In the genomic region with DNA sequence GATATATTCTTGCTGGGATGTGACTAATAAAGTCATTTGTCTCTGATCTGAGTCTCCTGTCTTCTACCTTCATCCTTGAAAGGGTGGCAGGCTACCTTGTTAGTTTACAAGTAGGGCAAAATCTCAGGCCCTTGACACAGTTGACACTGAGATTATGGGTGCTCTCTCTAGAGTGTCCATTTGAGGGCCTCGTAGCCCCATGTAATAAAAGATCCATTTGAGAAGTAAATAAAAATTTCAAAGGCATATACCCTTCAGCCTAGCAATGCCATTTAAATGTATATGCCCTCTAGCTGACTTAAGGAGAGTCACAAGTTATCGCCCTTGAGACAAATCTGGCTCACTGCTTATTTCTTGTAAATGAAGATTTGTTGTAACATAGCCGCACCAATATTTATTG, we compare ENCODE assay signal across 11 cellular contexts.
DNase-seq lines count a peak whose midpoint lies in the region; ATAC-seq, FAIRE-seq and TF ChIP-seq lines count a peak whose summit lies in the region.
"Had no signal": no experiment of that assay in that cellular context is flagged by ENCODE, and none has a peak within 500 bp of the region (broad histone marks: within the 10 kb centered on the region; RNA-seq: fewer than 3 reads in every experiment).

No MANE protein-coding gene starts in this region.

- CTCF ChIA-PET in A549 (lab: Yijun Ruan, JAX), result interaction anchor here (1.2 to 2.1 kb wide), 4 partner anchors 121 to 510 kb away, joined by 3 to 7 read pairs (median 3); no protein-coding TSS in a partner anchor

- H3K36me3 ChIP-seq in GM06990 (ENCODE audit: control insufficient read depth, insufficient read depth, low read length), result no peaks in the 10 kb centered on the region
- H3K36me3 ChIP-seq: esophagus squamous epithelium had no signal

- H3K27me3 Mint-ChIP-seq in endothelial cell (ENCODE audit: unreplicated experiment), result no peaks in the 10 kb centered on the region
- H3K27me3 Mint-ChIP-seq: activated naive CD8-positive, alpha-beta T cell treated with anti-CD3 and anti-CD28 coated beads, Interleukin-2, amount 10 ng/mL, durations not matched to agents 7 days and 5 days; naive thymus-derived CD8-positive, alpha-beta T cell had no signal

- no peak overlapping the region for H3K27ac Mint-ChIP-seq in endothelial cell (ENCODE audit: unreplicated experiment)
- H3K27ac Mint-ChIP-seq: activated naive CD8-positive, alpha-beta T cell treated with anti-CD3 and anti-CD28 coated beads, Interleukin-2, amount 10 ng/mL, durations not matched to agents 7 days and 5 days had no signal

- peaks cover 4% of the 10 kb centered on the region for H3K36me3 Mint-ChIP-seq in endothelial cell (ENCODE audit: low read depth, unreplicated experiment)

- 71% methylated on average over 3 of the region's 3 CpGs for WGBS in A549 (ENCODE audit: missing lambda C conversion rate)

- no peak overlapping the region for H3K27ac ChIP-seq in A549
- H3K27ac ChIP-seq: esophagus squamous epithelium had no signal

- H3K9me3 ChIP-seq in A549, result no peaks in the 10 kb centered on the region
- H3K9me3 ChIP-seq: esophagus squamous epithelium had no signal

- peaks cover 6% of the 10 kb centered on the region for H3K4me1 Mint-ChIP-seq in endothelial cell (ENCODE audit: unreplicated experiment)

- no peak; the same call in 1 of the 3 replicates for TF ChIP-seq CTCF in A549 (IDR thresholded peaks at IDR 0.05)
- peak; percentile 20 for TF ChIP-seq CTCF in GM06990 (IDR thresholded peaks at IDR 0.05; ENCODE audit: insufficient read depth, low read length, poor library complexity, severe bottlenecking)
- TF ChIP-seq CTCF in fibroblast of villous mesenchyme (IDR thresholded peaks at IDR 0.05; ENCODE audit: insufficient read depth, low read depth, low read length), result peak; percentile 25
- no peak for TF ChIP-seq CTCF in endothelial cell (IDR thresholded peaks at IDR 0.05; ENCODE audit: unreplicated experiment)

- no peaks in the 10 kb centered on the region for H3K27me3 ChIP-seq in GM06990 (replicated peaks; ENCODE audit: control insufficient read depth, insufficient read depth, low read length)
- H3K27me3 ChIP-seq: esophagus squamous epithelium had no signal

- TF ChIP-seq RAD21 in A549 (conservative IDR thresholded peaks at IDR 0.05 in 1 of 2, IDR thresholded peaks at IDR 0.05 in 1 of 2), result peak; percentile 45 to 47; a peak in 4 of 5 replicates

- DNase-seq in A549 (ENCODE audit: low read depth in 1 of 2, low spot score in 1 of 2) (peak in 1 of 2 experiments; percentile 35), GM06990 (ENCODE audit: extremely low read depth, insufficient read length) (no peak), OCI-M1 (lab: John Stamatoyannopoulos, UW) (peak; percentile 45), fibroblast of villous mesenchyme (ENCODE audit: low read depth) (no peak), DMS79 treated with DMSO at 0.1 percent for 48 hours (lab: John Stamatoyannopoulos, UW) (no peak), endothelial cell (ENCODE audit: low spot score) (no peak)
- DNase-seq: activated naive CD8-positive, alpha-beta T cell treated with anti-CD3 and anti-CD28 coated beads, Interleukin-2, amount 10 ng/mL, durations not matched to agents 7 days and 5 days; esophagus squamous epithelium; naive thymus-derived CD8-positive, alpha-beta T cell had no signal

- H3K9me3 Mint-ChIP-seq in endothelial cell (ENCODE audit: unreplicated experiment), result no peaks in the 10 kb centered on the region

- H3K4me3 ChIP-seq in A549 (no peak overlapping the region), GM06990 (replicated peaks; ENCODE audit: low read depth, low read length) (no peak overlapping the region), fibroblast of villous mesenchyme (ENCODE audit: low read depth, low read length) (no peak overlapping the region)
- H3K4me3 ChIP-seq: esophagus squamous epithelium had no signal

- no peak for TF ChIP-seq EP300 in A549 (IDR thresholded peaks at IDR 0.05)

- peak; percentile 62 to 72; a peak in 5 of 6 replicates for ATAC-seq in A549
- no peak for ATAC-seq in GM18520 (IDR thresholded peaks at IDR 0.05; ENCODE audit: unreplicated experiment)
- ATAC-seq in activated CD4-positive, CD25-positive, alpha-beta regulatory T cell treated with anti-CD3 and anti-CD28 coated beads, Interleukin-2, amount 50 U/mL, for 24 hours, result no peak
- ATAC-seq: naive thymus-derived CD8-positive, alpha-beta T cell had no signal

- H3K4me3 Mint-ChIP-seq in endothelial cell (ENCODE audit: unreplicated experiment), result no peak overlapping the region
- H3K4me3 Mint-ChIP-seq: activated naive CD8-positive, alpha-beta T cell treated with anti-CD3 and anti-CD28 coated beads, Interleukin-2, amount 10 ng/mL, durations not matched to agents 7 days and 5 days; naive thymus-derived CD8-positive, alpha-beta T cell had no signal

- H3K4me2 ChIP-seq in A549, result no peak overlapping the region

- TF ChIP-seq POLR2A in A549 (IDR thresholded peaks at IDR 0.05; ENCODE audit: low read length), result no peak

- POLR2A ChIA-PET in A549 (lab: Yijun Ruan, JAX), result no interaction called here

- FAIRE-seq in A549 (lab: Jason Lieb, UNC), result peak; percentile 32

- peaks cover 47% of the 10 kb centered on the region for H3K4me1 ChIP-seq in A549

TF ChIP-seq in A549, 52 proteins besides CTCF, POLR2A, EP300 and RAD21:
- TF ChIP-seq RCOR1 (IDR thresholded peaks at IDR 0.05; ENCODE audit: low read depth, low read length) (no peak), HEYL (CRISPR knock-in tag; IDR thresholded peaks at IDR 0.05) (no peak), ESRRA (IDR thresholded peaks at IDR 0.05; ENCODE audit: borderline replicate concordance, low read length) (no peak), MAZ (IDR thresholded peaks at IDR 0.05; ENCODE audit: borderline replicate concordance, low read depth, low read length) (no peak), KDM5A (IDR thresholded peaks at IDR 0.05) (no peak), NR3C1 (IDR thresholded peaks at IDR 0.05) (no peak), CBX8 (IDR thresholded peaks at IDR 0.05) (no peak), CEBPB (IDR thresholded peaks at IDR 0.05) (no peak), KDM1A (IDR thresholded peaks at IDR 0.05; ENCODE audit: low read depth) (no peak), MYC (IDR thresholded peaks at IDR 0.05; ENCODE audit: borderline replicate concordance, low read length) (no peak), PHF8 (IDR thresholded peaks at IDR 0.05; ENCODE audit: borderline replicate concordance, low read depth) (no peak)
- TF ChIP-seq, protein P1, sequence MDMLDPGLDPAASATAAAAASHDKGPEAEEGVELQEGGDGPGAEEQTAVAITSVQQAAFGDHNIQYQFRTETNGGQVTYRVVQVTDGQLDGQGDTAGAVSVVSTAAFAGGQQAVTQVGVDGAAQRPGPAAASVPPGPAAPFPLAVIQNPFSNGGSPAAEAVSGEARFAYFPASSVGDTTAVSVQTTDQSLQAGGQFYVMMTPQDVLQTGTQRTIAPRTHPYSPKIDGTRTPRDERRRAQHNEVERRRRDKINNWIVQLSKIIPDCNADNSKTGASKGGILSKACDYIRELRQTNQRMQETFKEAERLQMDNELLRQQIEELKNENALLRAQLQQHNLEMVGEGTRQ (IDR thresholded peaks at IDR 0.05), result no peak

Comparison
In these comparisons a context has a peak if more than half of its experiments do, and no peak if none do; other contexts are left out.
1. ATAC-seq: peak in A549 (2 of 2); none in GM18520 (single experiment) and activated CD4-positive, CD25-positive, alpha-beta regulatory T cell treated with anti-CD3 and anti-CD28 coated beads, Interleukin-2, amount 50 U/mL, for 24 hours (0 of 2).
2. CTCF ChIP-seq: peak in GM06990 (single experiment) and fibroblast of villous mesenchyme (single experiment); none in A549 (single experiment) and endothelial cell (single experiment).